8 cellular contexts compared by ENCODE assay signal in the genomic region with DNA sequence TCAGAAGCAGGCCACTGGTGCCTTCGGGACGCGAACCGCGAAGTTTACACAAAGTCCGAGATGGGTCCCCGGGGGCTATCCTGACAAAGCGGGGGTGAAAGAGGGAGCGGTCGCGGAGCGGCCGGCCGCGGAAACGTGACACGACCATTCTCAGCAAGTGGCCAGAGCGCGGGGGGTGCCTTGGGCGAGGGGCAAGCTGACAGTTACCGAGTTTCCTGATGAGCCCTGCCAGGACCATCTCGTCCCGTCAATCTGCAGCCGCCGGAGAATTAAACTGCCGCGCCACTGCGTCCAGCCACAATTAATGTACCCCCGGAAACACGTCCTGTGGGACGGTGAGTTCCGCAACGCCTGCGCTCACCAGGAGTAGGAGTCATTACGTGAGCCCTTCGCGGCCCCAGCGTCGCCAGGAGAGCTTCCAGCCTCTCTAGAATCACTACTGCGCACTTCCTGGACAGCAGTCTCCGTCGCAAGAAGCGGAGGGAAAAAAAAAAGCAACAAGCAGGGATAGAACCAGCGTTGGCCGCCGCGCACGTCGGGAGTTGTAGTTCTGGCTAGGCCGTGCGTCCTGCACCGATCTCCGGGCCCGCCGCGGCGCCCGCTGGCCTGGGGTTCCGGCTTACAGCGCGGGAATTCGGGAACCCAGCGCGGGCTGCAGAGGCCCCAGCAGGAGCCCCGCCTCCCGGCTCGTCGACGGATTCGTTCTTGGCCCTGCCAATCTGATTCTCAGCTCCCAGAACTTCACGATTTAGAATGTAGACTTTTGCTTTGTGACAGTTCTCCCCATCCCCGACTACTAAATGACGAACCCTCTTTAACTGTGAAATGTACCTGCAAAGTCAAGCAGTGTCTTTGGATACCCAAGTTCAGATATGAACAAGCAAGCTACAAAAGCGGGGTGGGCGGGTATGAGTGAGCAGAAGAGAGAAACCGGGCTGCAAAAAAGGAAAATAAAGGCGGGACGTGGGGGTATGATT. TPM values are rescaled to one million over a fixed set of nuclear protein-coding genes. Genes with fewer than 3 reads are reported as not detected.
A peak's percentile ranks its signal among the peaks of the same experiment; 100 is the strongest.
DNase-seq lines count a peak whose midpoint lies in the region; ATAC-seq and TF ChIP-seq lines count a peak whose summit lies in the region.

A gene with protein sequence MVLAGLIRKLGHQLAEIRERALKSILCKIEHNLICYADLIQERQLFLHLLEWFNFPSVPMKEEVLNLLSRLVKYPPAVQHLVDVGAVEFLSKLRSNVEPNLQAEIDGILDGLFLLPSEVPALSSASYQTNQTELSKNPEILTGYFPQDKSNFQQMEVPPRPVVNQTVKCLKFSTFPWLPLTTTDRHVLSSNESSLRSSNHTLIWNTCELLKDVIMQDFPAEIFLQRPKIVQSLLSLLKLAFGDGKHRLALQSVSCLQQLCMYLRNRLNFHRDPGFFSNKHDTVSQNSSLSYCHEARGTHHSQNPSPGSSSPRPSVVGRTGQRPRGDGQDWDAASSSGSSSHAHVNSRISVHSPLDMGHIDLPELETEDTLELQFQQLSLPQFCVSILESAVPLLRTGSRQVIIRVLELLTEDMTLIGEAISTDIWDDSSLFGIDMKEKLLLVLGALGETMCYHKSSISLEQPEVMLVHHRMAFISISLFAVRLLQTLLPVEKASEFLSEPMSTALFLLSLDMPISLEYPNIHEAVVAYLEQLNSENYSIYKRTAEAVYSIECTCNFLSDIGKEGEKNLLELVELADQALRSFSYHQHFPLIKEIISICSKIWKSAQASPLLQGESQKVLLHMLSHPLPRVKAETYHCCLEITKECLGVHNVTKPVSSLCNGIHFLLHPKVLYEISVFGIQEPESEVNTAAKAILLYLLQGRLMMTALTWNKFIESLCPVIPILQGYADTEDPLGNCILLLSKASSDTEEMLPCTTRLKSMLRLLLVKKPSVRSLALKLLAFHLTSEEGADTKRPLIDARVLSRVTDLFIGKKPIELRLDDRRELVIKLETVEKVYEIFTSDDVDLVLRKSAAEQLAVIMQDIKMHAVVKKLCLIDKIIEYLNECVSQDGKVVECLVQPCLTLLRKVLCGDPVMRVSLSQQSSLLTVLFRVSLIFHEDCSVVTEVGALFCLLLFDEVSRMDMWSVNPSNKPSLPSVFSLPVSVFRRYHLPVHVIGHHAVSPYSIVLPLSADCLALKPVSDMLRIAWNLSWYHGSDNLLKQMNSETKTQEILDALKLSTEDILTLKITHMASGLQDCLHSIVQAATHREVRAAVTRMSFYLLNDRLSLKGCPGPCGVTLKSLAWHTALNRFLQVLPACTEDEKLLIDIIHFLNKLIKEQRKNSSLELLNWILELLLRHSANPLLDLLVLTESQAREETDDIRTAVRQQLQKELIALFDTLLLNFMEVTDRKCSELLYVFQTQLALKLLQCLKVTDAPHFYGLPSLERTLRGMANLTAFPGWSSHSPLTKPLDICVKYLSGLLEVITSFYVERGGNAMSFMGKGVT (N-terminal part only) (minus strand): TSS at position 267 of the 977 bp plus-strand sequence. CDS start 29 bp downstream, at position 238.

- peak within 1 kb of the TSS; percentile 91 for H3K27ac Mint-ChIP-seq in activated T-helper 17 cell treated with anti-CD3 and anti-CD28 coated beads, Interleukin-2, amount 50 U/mL, for 72 hours
- H3K27ac Mint-ChIP-seq in naive thymus-derived CD8-positive, alpha-beta T cell: peak within 1 kb of the TSS; percentile 97 to 99 (median 99)

- no peaks in the 10 kb centered on the region for H3K9me3 ChIP-seq in DOHH2 (ENCODE audit: control insufficient read depth, insufficient read depth, low read length)
- no peaks in the 10 kb centered on the region for H3K9me3 ChIP-seq in fibroblast of lung (ENCODE audit: control insufficient read depth, insufficient read depth, low read depth, low read length)

- H3K27ac ChIP-seq in DOHH2 (ENCODE audit: low read depth, low read length): peak within 1 kb of the TSS; percentile 79
- H3K27ac ChIP-seq in RWPE1: peak within 1 kb of the TSS; percentile 95
- peak within 1 kb of the TSS; percentile 94 for H3K27ac ChIP-seq in fibroblast of lung (ENCODE audit: insufficient read depth, low read length)

- H3K4me3 ChIP-seq in DOHH2 (ENCODE audit: low read length) (peak within 1 kb of the TSS; percentile 88), LNCaP clone FGC (ENCODE audit: low read depth, low read length) (peak within 1 kb of the TSS; percentile 97), fibroblast of lung (replicated peaks in 1 of 4; ENCODE audit: control extremely low read depth in 1 of 4, insufficient read depth in 1 of 4, low read depth in 3 of 4, low read length in 4 of 4) (peak within 1 kb of the TSS; percentile 61 to 83 (median 72))

- H3K27me3 Mint-ChIP-seq in activated T-helper 17 cell treated with anti-CD3 and anti-CD28 coated beads, Interleukin-2, amount 50 U/mL, for 72 hours: no peaks in the 10 kb centered on the region
- H3K27me3 Mint-ChIP-seq in naive thymus-derived CD8-positive, alpha-beta T cell: peaks cover 0 to 3% (median 0%) of the 10 kb centered on the region in 5 donors

- H3K79me2 ChIP-seq in DOHH2 (ENCODE audit: control insufficient read depth, low read length) (peaks cover 25% of the 10 kb centered on the region), fibroblast of lung (ENCODE audit: control insufficient read depth, insufficient read depth, low read length) (peaks cover 19% of the 10 kb centered on the region)

- CTCF ChIA-PET in RWPE1 (lab: Yijun Ruan, JAX): interaction anchor here (0.5 to 0.6 kb wide), 2 partner anchors 227 to 721 kb away, joined by 3 read pairs; no protein-coding TSS in a partner anchor

- H3K27me3 ChIP-seq in DOHH2 (ENCODE audit: control insufficient read depth, low read length) (no peaks in the 10 kb centered on the region), fibroblast of lung (ENCODE audit: control insufficient read depth, insufficient read depth, low read length) (no peaks in the 10 kb centered on the region)

- peak within 1 kb of the TSS; percentile 99 for H3K4me3 Mint-ChIP-seq in activated T-helper 17 cell treated with anti-CD3 and anti-CD28 coated beads, Interleukin-2, amount 50 U/mL, for 72 hours
- peak within 1 kb of the TSS; percentile 93 to 99 (median 98) for H3K4me3 Mint-ChIP-seq in naive thymus-derived CD8-positive, alpha-beta T cell

- H3K36me3 Mint-ChIP-seq in activated T-helper 17 cell treated with anti-CD3 and anti-CD28 coated beads, Interleukin-2, amount 50 U/mL, for 72 hours (ENCODE audit: low read depth): peaks cover 29% of the 10 kb centered on the region
- H3K36me3 Mint-ChIP-seq in naive thymus-derived CD8-positive, alpha-beta T cell: peaks cover 0 to 18% (median 2%) of the 10 kb centered on the region in 3 donors

- no peak for TF ChIP-seq CTCF in DOHH2 (IDR thresholded peaks at IDR 0.05; ENCODE audit: low read depth, low read length, poor library complexity, severe bottlenecking)
- no peak for TF ChIP-seq CTCF in LNCaP clone FGC (IDR thresholded peaks at IDR 0.05; ENCODE audit: control insufficient read depth, extremely low read depth, insufficient read depth)
- TF ChIP-seq CTCF in RWPE1 (conservative IDR thresholded peaks at IDR 0.05; ENCODE audit: low read depth): no peak
- TF ChIP-seq CTCF in fibroblast of lung (conservative IDR thresholded peaks at IDR 0.05 in 1 of 2, IDR thresholded peaks at IDR 0.05 in 1 of 2; ENCODE audit: low read depth in 1 of 2, low read length in 2 of 2): peak in 1 of 2 donors; percentile 1

- H3F3A ChIP-seq in DOHH2 (ENCODE audit: control insufficient read depth, insufficient read depth): 0 out of 2 replicates have a peak, but pooled peaks cover 2% of the 10 kb centered on the region

- no peaks in the 10 kb centered on the region for H3K9me3 Mint-ChIP-seq in activated T-helper 17 cell treated with anti-CD3 and anti-CD28 coated beads, Interleukin-2, amount 50 U/mL, for 72 hours
- H3K9me3 Mint-ChIP-seq in naive thymus-derived CD8-positive, alpha-beta T cell: no peaks in the 10 kb centered on the region

- H3K4me1 ChIP-seq in DOHH2 (ENCODE audit: control insufficient read depth, low read length) (peaks cover 19% of the 10 kb centered on the region), fibroblast of lung (ENCODE audit: control insufficient read depth, extremely low read depth, insufficient read depth, low read length) (no peaks in the 10 kb centered on the region)

- no peaks in the 10 kb centered on the region for H3K9me2 ChIP-seq in DOHH2 (replicated peaks; ENCODE audit: control insufficient read depth, low read length)

- H3K4me1 Mint-ChIP-seq in activated T-helper 17 cell treated with anti-CD3 and anti-CD28 coated beads, Interleukin-2, amount 50 U/mL, for 72 hours: peaks cover 10% of the 10 kb centered on the region
- peaks cover 12 to 32% (median 27%) of the 10 kb centered on the region in 4 donors for H3K4me1 Mint-ChIP-seq in naive thymus-derived CD8-positive, alpha-beta T cell

- H4K20me1 ChIP-seq in DOHH2 (ENCODE audit: control insufficient read depth, insufficient read depth, low read depth, low read length): no peaks in the 10 kb centered on the region
- H4K20me1 ChIP-seq in fibroblast of lung (ENCODE audit: control insufficient read depth, extremely low read depth, insufficient read depth, low read length): no peaks in the 10 kb centered on the region

- H3K36me3 ChIP-seq in DOHH2 (ENCODE audit: control insufficient read depth, low read length) (peaks cover 18% of the 10 kb centered on the region), fibroblast of lung (ENCODE audit: control insufficient read depth, insufficient read depth, low read length) (peaks cover 1% of the 10 kb centered on the region)

- POLR2A ChIA-PET in RWPE1 (lab: Yijun Ruan, JAX; ENCODE audit: low non-redundant PET): interaction anchor here (0.6 kb wide), 1 partner anchor 26 kb away, joined by 5 read pairs; no protein-coding TSS in a partner anchor
- POLR2A ChIA-PET in naive thymus-derived CD8-positive, alpha-beta T cell (lab: Charles Lee): interaction anchor here (0.8 to 1.5 kb wide), 3 partner anchors 9 to 1491 kb away, joined by 3 to 7 read pairs (median 3); a partner anchor contains a TSS

- peak within 1 kb of the TSS; percentile 97 for H2AFZ ChIP-seq in fibroblast of lung (ENCODE audit: low read length)

- H3K9ac ChIP-seq in fibroblast of lung (ENCODE audit: insufficient read depth, low read length): peak within 1 kb of the TSS; percentile 78

- peak within 1 kb of the TSS; percentile 65 for H3K4me2 ChIP-seq in DOHH2 (ENCODE audit: low read length)
- peak within 1 kb of the TSS; percentile 94 for H3K4me2 ChIP-seq in fibroblast of lung (ENCODE audit: extremely low read depth, insufficient read depth, low read length)

- peak; percentile 77 for DNase-seq in GOT3 (lab: John Stamatoyannopoulos, UW)
- DNase-seq in LNCaP clone FGC (ENCODE audit: low read depth): peak; percentile 81
- peak; percentile 92 for DNase-seq in RWPE1 (ENCODE audit: low spot score)
- peak; percentile 96 to 97 for DNase-seq in fibroblast of lung (ENCODE audit: low read depth in 2 of 2)
- peak; percentile 84 to 96 (median 90) for DNase-seq in naive thymus-derived CD8-positive, alpha-beta T cell
- peak; percentile 84 to 99 (median 90) for DNase-seq in stimulated activated naive CD4-positive, alpha-beta T cell (lab: John Stamatoyannopoulos, UW)

- ATAC-seq in activated T-helper 17 cell treated with anti-CD3 and anti-CD28 coated beads, Interleukin-2, amount 50 U/mL, for 72 hours (replicated peaks): peak; percentile 92
- peak; percentile 94 for ATAC-seq in naive thymus-derived CD8-positive, alpha-beta T cell

RNA-seq across cellular contexts. Expression of the gene that starts here (rescaled TPM):
- 10 to 100 TPM; 36.4 to 45.6 TPM for total RNA-seq in activated T-helper 17 cell treated with anti-CD3 and anti-CD28 coated beads, Interleukin-2, amount 50 U/mL, for 72 hours
- total RNA-seq in fibroblast of lung: 12.8 and 19.0 TPM in 2 replicates
- 5.4 and 7.6 TPM in 2 replicates for polyA plus RNA-seq in fibroblast of lung
- 3.6 and 5.6 TPM in 2 replicates for polyA plus RNA-seq in fibroblast of lung (2012)
- polyA minus RNA-seq in fibroblast of lung (ENCODE audit: low replicate concordance): 13.6 and 23.2 TPM in 2 replicates
- 10 to 100 TPM; 25.4 to 26.6 TPM for total RNA-seq in naive thymus-derived CD8-positive, alpha-beta T cell
- 1 to 10 TPM; 2.6 to 4.8 (median 3.2) TPM for polyA plus RNA-seq in naive thymus-derived CD8-positive, alpha-beta T cell

Comparison
In these comparisons a context has a peak if more than half of its experiments do, and no peak if none do; other contexts are left out.
1. Peak in every context shown above with its lines: DNase-seq, ATAC-seq, H3K4me3 ChIP-seq and H3K27ac ChIP-seq.